ENCODE assay signal across 17 cellular contexts in genomic region chr19:33675501-33676124, GRCh38. TPM values are rescaled to one million over a fixed set of nuclear protein-coding genes. Genes with fewer than 3 reads are reported as not detected.
"Had no signal": no experiment of that assay in that cellular context is flagged by ENCODE, and none has a peak within 500 bp of the region (broad histone marks: within the 10 kb centered on the region; RNA-seq: fewer than 3 reads in every experiment).

No MANE protein-coding gene starts in this region.

- H3K27me3 Mint-ChIP-seq: activated CD8-positive, alpha-beta T cell treated with anti-CD3 and anti-CD28 coated beads for 36 hours had no signal

- H3K4me1 ChIP-seq: body of pancreas, thyroid gland had no signal

- H3K9me3 Mint-ChIP-seq: activated CD8-positive, alpha-beta T cell treated with anti-CD3 and anti-CD28 coated beads for 36 hours; activated naive CD4-positive, alpha-beta T cell treated with anti-CD3 and anti-CD28 coated beads, Interleukin-2, amount 50 U/mL, for 24 hours; central memory CD8-positive, alpha-beta T cell; endodermal cell; natural killer cell treated with Interleukin-12 subunit alpha and Interleukin-12 subunit beta and Interleukin-15 and Interleukin-18, amount 100 ng/mL, for 72 hours had no signal

- H3K4me3 ChIP-seq: body of pancreas, mucosa of descending colon, thyroid gland had no signal

- H3K36me3 ChIP-seq: thyroid gland had no signal

- H3K27ac Mint-ChIP-seq: activated CD8-positive, alpha-beta T cell treated with anti-CD3 and anti-CD28 coated beads for 36 hours; activated naive CD4-positive, alpha-beta T cell treated with anti-CD3 and anti-CD28 coated beads, Interleukin-2, amount 50 U/mL, for 24 hours; activated T-helper 17 cell treated with anti-CD3 and anti-CD28 coated beads, Interleukin-2, amount 50 U/mL, for 72 hours; endodermal cell; natural killer cell treated with Interleukin-12 subunit alpha and Interleukin-12 subunit beta and Interleukin-15 and Interleukin-18, amount 100 ng/mL, for 72 hours had no signal

- ATAC-seq: activated CD8-positive, alpha-beta T cell treated with anti-CD3 and anti-CD28 coated beads for 36 hours; activated T-helper 17 cell treated with anti-CD3 and anti-CD28 coated beads, Interleukin-2, amount 50 U/mL, for 72 hours; body of pancreas; left colon; mucosa of descending colon; natural killer cell treated with Interleukin-12 subunit alpha and Interleukin-12 subunit beta and Interleukin-15 and Interleukin-18, amount 100 ng/mL, for 72 hours had no signal

- H3K4me3 Mint-ChIP-seq: activated CD8-positive, alpha-beta T cell treated with anti-CD3 and anti-CD28 coated beads for 36 hours; activated naive CD4-positive, alpha-beta T cell treated with anti-CD3 and anti-CD28 coated beads, Interleukin-2, amount 50 U/mL, for 24 hours; activated T-helper 17 cell treated with anti-CD3 and anti-CD28 coated beads, Interleukin-2, amount 50 U/mL, for 72 hours; central memory CD8-positive, alpha-beta T cell; endodermal cell; natural killer cell treated with Interleukin-12 subunit alpha and Interleukin-12 subunit beta and Interleukin-15 and Interleukin-18, amount 100 ng/mL, for 72 hours had no signal

- H3K9me3 ChIP-seq: body of pancreas, mucosa of descending colon, thyroid gland had no signal

- H3K4me1 Mint-ChIP-seq: activated naive CD4-positive, alpha-beta T cell treated with anti-CD3 and anti-CD28 coated beads, Interleukin-2, amount 50 U/mL, for 24 hours; activated T-helper 17 cell treated with anti-CD3 and anti-CD28 coated beads, Interleukin-2, amount 50 U/mL, for 72 hours; central memory CD8-positive, alpha-beta T cell; endodermal cell had no signal

- H3K36me3 Mint-ChIP-seq: activated naive CD4-positive, alpha-beta T cell treated with anti-CD3 and anti-CD28 coated beads, Interleukin-2, amount 50 U/mL, for 24 hours; natural killer cell treated with Interleukin-12 subunit alpha and Interleukin-12 subunit beta and Interleukin-15 and Interleukin-18, amount 100 ng/mL, for 72 hours had no signal

- H3K27ac ChIP-seq: body of pancreas, thyroid gland had no signal

- H3K27me3 ChIP-seq: thyroid gland had no signal

- DNase-seq: activated CD8-positive, alpha-beta T cell treated with anti-CD3 and anti-CD28 coated beads for 36 hours; activated T-cell treated with anti-CD3 and anti-CD28 coated beads for 4 hours; dermis blood vessel endothelial cell; endodermal cell; erythroblast; hypothalamus; left colon; mucosa of descending colon; stimulated activated CD4-positive, alpha-beta T cell treated with anti-CD3 and anti-CD28 coated beads, Interleukin-4, amount 100 ng/mL, for 4 hours; T-helper 9 cell; thyroid gland had no signal

RNA-seq across cellular contexts. Expression of gene CHST8, which starts 53.9 kb away (rescaled TPM):
- total RNA-seq: activated CD8-positive, alpha-beta T cell treated with anti-CD3 and anti-CD28 coated beads for 36 hours; activated T-helper 17 cell treated with anti-CD3 and anti-CD28 coated beads, Interleukin-2, amount 50 U/mL, for 72 hours; dermis blood vessel endothelial cell; left colon; natural killer cell treated with Interleukin-12 subunit alpha and Interleukin-12 subunit beta and Interleukin-15 and Interleukin-18, amount 100 ng/mL, for 72 hours; osteoblast had no signal
